ENCODE assay signal across 18 cellular contexts in genomic region chr19:23260956-23261355, GRCh38. TPM values are rescaled to one million over a fixed set of nuclear protein-coding genes. Genes with fewer than 3 reads are reported as not detected.
DNase-seq lines count a peak whose midpoint lies in the region; ATAC-seq, FAIRE-seq and TF ChIP-seq lines count a peak whose summit lies in the region.
"Had no signal": no experiment of that assay in that cellular context is flagged by ENCODE, and none has a peak within 500 bp of the region (broad histone marks: within the 10 kb centered on the region; RNA-seq: fewer than 3 reads in every experiment).

No MANE protein-coding gene starts in this region.

- CTCF ChIA-PET in HepG2 (lab: Yijun Ruan, JAX; ENCODE audit: low intra/inter-chr PET ratio, low total read pairs): no interaction called here

- no peak overlapping the region for H3K27ac Mint-ChIP-seq in H9
- peak overlapping the region; percentile 24 for H3K27ac Mint-ChIP-seq in glutamatergic neuron (ENCODE audit: unreplicated experiment)
- H3K27ac Mint-ChIP-seq: CD8-positive, alpha-beta T cell; HFFc6 had no signal

- no peak overlapping the region for H2BK15ac ChIP-seq in H9 (ENCODE audit: low read depth, low read length)

- no peak for FAIRE-seq in HepG2 (lab: Jason Lieb, UNC)
- FAIRE-seq: G401.6, GM12892, GM19239 had no signal

- no peak overlapping the region for H2BK5ac ChIP-seq in H9 (ENCODE audit: insufficient read length, low read length)

- no peaks in the 10 kb centered on the region for H3K23me2 ChIP-seq in H9 (ENCODE audit: insufficient read length, low read depth, low read length, poor library complexity, severe bottlenecking)

- intact Hi-C loops in HepG2 (cut with micrococcal nuclease; ENCODE audit: unreplicated experiment): loop anchor here (1.0 kb wide), 1 partner anchor 11 kb away; the partner anchor contains the start of gene ZNF724
- intact Hi-C loops in right lobe of liver (cut with DNase I): no loop called here
- intact Hi-C loops in thyroid gland (cut with DNase I): no loop called here

- no peak overlapping the region for H2BK120ac ChIP-seq in H9 (ENCODE audit: low read depth, low read length, poor library complexity, severe bottlenecking)

- H2BK12ac ChIP-seq in H9 (ENCODE audit: insufficient read length, low read depth, low read length): no peak overlapping the region

- no peak overlapping the region for H3K23ac ChIP-seq in H9 (ENCODE audit: insufficient read length, low read depth, low read length)

- no TSS peak for BruUV-seq in HepG2 (replicated peaks; lab: Mats Ljungman, UMichigan)

- TF ChIP-seq CTCF in HepG2 (CRISPR knock-in tag; IDR thresholded peaks at IDR 0.05): no peak
- no peak for TF ChIP-seq CTCF in right lobe of liver (IDR thresholded peaks at IDR 0.05)
- no peak for TF ChIP-seq CTCF in H9 (conservative IDR thresholded peaks at IDR 0.05)
- no peak for TF ChIP-seq CTCF in glutamatergic neuron (IDR thresholded peaks at IDR 0.05; ENCODE audit: partially characterized antibody, unreplicated experiment)
- TF ChIP-seq CTCF in thyroid gland (IDR thresholded peaks at IDR 0.05): no peak

- no peak overlapping the region for H3K4ac ChIP-seq in H9 (ENCODE audit: low read depth, low read length)

- ATAC-seq in HepG2: no peak
- no peak for ATAC-seq in right lobe of liver
- ATAC-seq in HG02970 (IDR thresholded peaks at IDR 0.05; ENCODE audit: low FRiP score, unreplicated experiment): no peak
- no peak for ATAC-seq in GM18907 (IDR thresholded peaks at IDR 0.05; ENCODE audit: unreplicated experiment)
- ATAC-seq: CD8-positive, alpha-beta T cell had no signal

- peak overlapping the region; percentile 4 for H4K8ac ChIP-seq in H9 (replicated peaks; ENCODE audit: insufficient read length, low read depth, low read length)

- no peaks in the 10 kb centered on the region for H3K79me1 ChIP-seq in H9 (ENCODE audit: insufficient read depth, low read depth, low read length, poor library complexity, severe bottlenecking)

- no peak overlapping the region for H2BK20ac ChIP-seq in H9 (ENCODE audit: low read depth, low read length, poor library complexity, severe bottlenecking)

- TF ChIP-seq EP300 in HepG2 (IDR thresholded peaks at IDR 0.05; ENCODE audit: low read depth in 2 of 2, low read length in 2 of 2): no peak
- no peak for TF ChIP-seq EP300 in HepG2 (CRISPR knock-in tag; IDR thresholded peaks at IDR 0.05; ENCODE audit: borderline replicate concordance)

- H3K27ac ChIP-seq in HepG2 (ENCODE audit: extremely low read length, insufficient read depth, low read length) (peak overlapping the region; percentile 49), right lobe of liver (peak overlapping the region in 1 of 3 donors; percentile 13), H9 (ENCODE audit: insufficient read length, low read depth, low read length) (no peak overlapping the region), thyroid gland (no peak overlapping the region)
- H3K27ac ChIP-seq: GM23248 had no signal

- no peak overlapping the region for H4K91ac ChIP-seq in H9 (ENCODE audit: insufficient read length, low read depth, low read length)

- POLR2A ChIA-PET in HepG2 (lab: Yijun Ruan, JAX): interaction anchor here (2.9 kb wide), 1 partner anchor 13 kb away, joined by 15 read pairs; no protein-coding TSS in a partner anchor

- H3K4me1 Mint-ChIP-seq in H9 (no peaks in the 10 kb centered on the region), glutamatergic neuron (ENCODE audit: low read depth, unreplicated experiment) (no peaks in the 10 kb centered on the region)

- no peaks in the 10 kb centered on the region for H3K9me3 ChIP-seq in HepG2 (ENCODE audit: low read length)
- no peaks in the 10 kb centered on the region for H3K9me3 ChIP-seq in right lobe of liver
- H3K9me3 ChIP-seq in H9 (ENCODE audit: control insufficient read depth, low read depth, low read length): no peaks in the 10 kb centered on the region
- no peaks in the 10 kb centered on the region for H3K9me3 ChIP-seq in thyroid gland
- H3K9me3 ChIP-seq: Caco-2, HAP-1 had no signal

- H3K36me3 ChIP-seq in HepG2 (replicated peaks in 1 of 2; ENCODE audit: control insufficient read depth in 1 of 2, insufficient read depth in 2 of 2, low read length in 2 of 2) (peaks cover 2 to 9% of the 10 kb centered on the region in 2 experiments; a peak in 4 of 5 replicates), right lobe of liver (peaks cover 0 to 16% (median 2%) of the 10 kb centered on the region in 4 donors), thyroid gland (peaks cover 3 to 5% of the 10 kb centered on the region in 2 donors)

- H3K4me2 ChIP-seq in HepG2 (ENCODE audit: low read depth, low read length) (no peak overlapping the region), H9 (ENCODE audit: insufficient read depth, insufficient read length, low read length) (no peak overlapping the region)

- no peak overlapping the region for H3K56ac ChIP-seq in H9 (ENCODE audit: insufficient read length, low read depth, low read length)

- no peaks in the 10 kb centered on the region for H4K20me1 ChIP-seq in HepG2 (ENCODE audit: insufficient read depth, low read length)
- no peaks in the 10 kb centered on the region for H4K20me1 ChIP-seq in H9 (ENCODE audit: control insufficient read depth, insufficient read depth, insufficient read length)

- in situ Hi-C loops in HepG2 (cut with HindIII; ENCODE audit: extremely low pct_ligation_motif_present, low pct_unique_long_range_greater_than_20kb): loop anchor here (25.0 kb wide), 1 partner anchor 776 kb away; no protein-coding TSS in a partner anchor

- peaks cover 46 to 69% (median 55%) of the 10 kb centered on the region in 3 experiments for H3K36me3 Mint-ChIP-seq in H9 (ENCODE audit: insufficient read depth in 1 of 3, low read depth in 3 of 3)
- peaks cover 16% of the 10 kb centered on the region for H3K36me3 Mint-ChIP-seq in glutamatergic neuron (ENCODE audit: unreplicated experiment)

- 80% methylated on average over 5 of the region's 5 CpGs for WGBS in HepG2 (ENCODE audit: low lambda C conversion rate)
- WGBS in right lobe of liver (ENCODE audit: insufficient coverage, low coverage, low lambda C conversion rate, missing lambda C conversion rate): 74% methylated on average over 5 of the region's 5 CpGs
- no CpG with 5 or more reads among the region's 5 CpGs for WGBS in H9 (ENCODE audit: extremely low coverage, insufficient read length, low lambda C conversion rate)
- 77 to 85% methylated on average over 5 of the region's 5 CpGs for WGBS in thyroid gland, 2 donors

- H3K79me2 ChIP-seq in HepG2 (ENCODE audit: insufficient read depth, low read length) (no peaks in the 10 kb centered on the region), H9 (ENCODE audit: insufficient read depth, low read length) (no peaks in the 10 kb centered on the region)

- H3K14ac ChIP-seq in H9 (ENCODE audit: insufficient read depth, low read length): no peak overlapping the region

- H4K5ac ChIP-seq in H9 (ENCODE audit: insufficient read length, low read depth, low read length): no peak overlapping the region

- TF ChIP-seq RAD21 in HepG2 (CRISPR knock-in tag; IDR thresholded peaks at IDR 0.05): no peak

- no peaks in the 10 kb centered on the region for H3K27me3 Mint-ChIP-seq in H9 (ENCODE audit: low read depth)
- H3K27me3 Mint-ChIP-seq in glutamatergic neuron (ENCODE audit: unreplicated experiment): peaks cover 3% of the 10 kb centered on the region

- H3K9ac ChIP-seq in HepG2 (ENCODE audit: insufficient read depth, low read depth, low read length) (no peak overlapping the region), H9 (ENCODE audit: extremely low read depth, insufficient read length, low read length) (no peak overlapping the region)
- H3K9ac ChIP-seq: GM23248 had no signal

- TF ChIP-seq POLR2A in HepG2 (IDR thresholded peaks at IDR 0.05; ENCODE audit: insufficient read depth in 1 of 2, low read depth in 2 of 2, low read length in 2 of 2) (no peak), right lobe of liver (IDR thresholded peaks at IDR 0.05) (no peak), thyroid gland (IDR thresholded peaks at IDR 0.05) (no peak)

- H3K4me3 Mint-ChIP-seq in H9 (no peak overlapping the region), glutamatergic neuron (ENCODE audit: unreplicated experiment) (no peak overlapping the region)
- H3K4me3 Mint-ChIP-seq: CD8-positive, alpha-beta T cell; HFFc6 had no signal

- H3K4me3 ChIP-seq in HepG2 (replicated peaks in 1 of 3; ENCODE audit: insufficient read depth in 1 of 3, low read depth in 2 of 3, low read length in 3 of 3) (no peak overlapping the region), right lobe of liver (no peak overlapping the region), thyroid gland (replicated peaks in 1 of 3) (no peak overlapping the region)
- H3K4me3 ChIP-seq: GM23248, HAP-1 had no signal

- no peak overlapping the region for H2AFZ ChIP-seq in HepG2 (ENCODE audit: low read length)
- H2AFZ ChIP-seq in H9 (ENCODE audit: low read length): no peak overlapping the region
- H2AFZ ChIP-seq: GM23248 had no signal

- no peaks in the 10 kb centered on the region for H3K9me3 Mint-ChIP-seq in H9
- peaks cover 11% of the 10 kb centered on the region for H3K9me3 Mint-ChIP-seq in glutamatergic neuron (ENCODE audit: unreplicated experiment)
- H3K9me3 Mint-ChIP-seq: CD8-positive, alpha-beta T cell had no signal

- no peak overlapping the region for H3K18ac ChIP-seq in H9 (ENCODE audit: insufficient read length, low read depth, low read length)

- H3T11ph ChIP-seq in H9 (ENCODE audit: low read length): no peak overlapping the region

- DNase-seq in HepG2 (ENCODE audit: low spot score) (no peak), right lobe of liver (no peak), H9 (no peak), glutamatergic neuron (no peak), thyroid gland (no peak)
- DNase-seq: C1 segment of cervical spinal cord; Caco-2; CD8-positive, alpha-beta T cell; DMS153; DND-41; GM23248; HFFc6 had no signal

- H3K27me3 ChIP-seq in HepG2 (ENCODE audit: control insufficient read depth in 1 of 2, insufficient read depth in 2 of 2, low read length in 2 of 2) (no peaks in the 10 kb centered on the region), right lobe of liver (no peaks in the 10 kb centered on the region), H9 (ENCODE audit: insufficient read depth, low read length) (no peaks in the 10 kb centered on the region), thyroid gland (no peaks in the 10 kb centered on the region)

- peaks cover 34% of the 10 kb centered on the region for H3K4me1 ChIP-seq in HepG2 (ENCODE audit: insufficient read depth, low read length)
- H3K4me1 ChIP-seq in right lobe of liver: no peaks in the 10 kb centered on the region
- H3K4me1 ChIP-seq in H9 (ENCODE audit: insufficient read depth, low read length): no peaks in the 10 kb centered on the region
- no peaks in the 10 kb centered on the region for H3K4me1 ChIP-seq in thyroid gland
- H3K4me1 ChIP-seq: Caco-2, HAP-1 had no signal

- no peak overlapping the region for H2AK5ac ChIP-seq in H9 (ENCODE audit: insufficient read length, low read length)

RNA-seq across cellular contexts. Expression of gene ZNF724, which starts 10.8 kb away (rescaled TPM):
- total RNA-seq in HepG2 (2016; rRNA removed; fragmentation: Illumina TruSeq; extraction: Trizol) (15.0 and 19.8 TPM in 2 replicates), right lobe of liver (1 to 10 TPM in 2 of 6 experiments, under 1 TPM in 4; 0.37 to 3.2 (median 0.65) TPM), H9 (2021) (52.1 and 56.7 TPM in 2 replicates), glutamatergic neuron (ENCODE audit: unreplicated experiment) (14.6 TPM), thyroid gland (1 to 10 TPM; 1.5 to 3.1 (median 2.9) TPM)
- 1.2 and 1.3 TPM in 2 replicates for total RNA-seq in HepG2 (2016; cell fraction: cytosol; rRNA removed; fragmentation: Illumina TruSeq; extraction: Trizol; ENCODE audit: low read depth)
- total RNA-seq in HepG2 (2016; cell fraction: insoluble cytoplasmic fraction; rRNA removed; fragmentation: Illumina TruSeq; extraction: Trizol): 14.7 and 20.5 TPM in 2 replicates
- total RNA-seq in HepG2 (2016; cell fraction: membrane; rRNA removed; fragmentation: Illumina TruSeq; extraction: Trizol): 4.5 and 5.8 TPM in 2 replicates
- total RNA-seq in HepG2 (2016; cell fraction: nucleus; rRNA removed; fragmentation: Illumina TruSeq; extraction: Trizol): 10.0 and 10.6 TPM in 2 replicates
- polyA plus RNA-seq in HepG2 (2011; rRNA removed): 1.1 and 1.5 TPM in 2 replicates
- 0.48 and 0.71 TPM in 2 replicates for polyA plus RNA-seq in HepG2 (2011; cell fraction: cytosol; rRNA removed)
- polyA plus RNA-seq in HepG2 (2011; cell fraction: nucleus; rRNA removed): 1.1 and 1.5 TPM in 2 replicates
- polyA plus RNA-seq in HepG2 (2012): 0.68 and 1.2 TPM in 2 replicates
- polyA plus RNA-seq in HepG2 (2016; cell fraction: cytosol; fragmentation: Illumina TruSeq; extraction: Trizol; ENCODE audit: low read depth): 0.08 TPM in 1 of 2 replicates, not detected in the other
- polyA plus RNA-seq in HepG2 (2016; cell fraction: insoluble cytoplasmic fraction; fragmentation: Illumina TruSeq; extraction: Trizol; ENCODE audit: low read depth): 4.2 and 4.7 TPM in 2 replicates
- polyA plus RNA-seq in HepG2 (2016; cell fraction: membrane; fragmentation: Illumina TruSeq; extraction: Trizol; ENCODE audit: low read depth): 0.10 and 0.54 TPM in 2 replicates
- 2.7 and 3.8 TPM in 2 replicates for polyA plus RNA-seq in HepG2 (2016; cell fraction: nucleus; fragmentation: Illumina TruSeq; extraction: Trizol; ENCODE audit: insufficient read depth, low read depth)
- 6.3 TPM in 1 of 2 replicates, not detected in the other for polyA minus RNA-seq in HepG2 (2011; rRNA and poly(A)+ RNA removed; ENCODE audit: low replicate concordance)
- polyA minus RNA-seq in HepG2 (2011; cell fraction: cytosol; rRNA and poly(A)+ RNA removed): 4.6 and 6.9 TPM in 2 replicates
- polyA minus RNA-seq in HepG2 (2011; cell fraction: nucleus; rRNA and poly(A)+ RNA removed): 8.7 and 9.0 TPM in 2 replicates
